In genomic region chr10:121077331-121077730, GRCh38 we compare ENCODE assay signal across 12 cellular contexts.
DNase-seq lines count a peak whose midpoint lies in the region; TF ChIP-seq lines count a peak whose summit lies in the region.
"Had no signal": no experiment of that assay in that cellular context is flagged by ENCODE, and none has a peak within 500 bp of the region (broad histone marks: within the 10 kb centered on the region; RNA-seq: fewer than 3 reads in every experiment).

No MANE protein-coding gene starts in this region.

- no peaks in the 10 kb centered on the region for H3K9me3 Mint-ChIP-seq in endodermal cell

- WGBS in endodermal cell (ENCODE audit: insufficient coverage in 1 of 2, insufficient read length in 1 of 2), 2 experiments: 83 to 84% methylated on average over 8 of the region's 8 CpGs

- no peak overlapping the region for H3K4me3 Mint-ChIP-seq in endodermal cell
- H3K4me3 Mint-ChIP-seq: activated CD8-positive, alpha-beta memory T cell treated with anti-CD3 and anti-CD28 coated beads, Interleukin-2, amount 10 ng/mL, durations not matched to agents 7 days and 5 days; naive thymus-derived CD4-positive, alpha-beta T cell had no signal

- no peaks in the 10 kb centered on the region for H3K36me3 Mint-ChIP-seq in endodermal cell (ENCODE audit: low read depth)
- H3K36me3 Mint-ChIP-seq: activated CD8-positive, alpha-beta memory T cell treated with anti-CD3 and anti-CD28 coated beads, Interleukin-2, amount 10 ng/mL, durations not matched to agents 7 days and 5 days; naive thymus-derived CD4-positive, alpha-beta T cell had no signal

- no peak overlapping the region for H3K9ac ChIP-seq in muscle layer of colon (ENCODE audit: low read length)
- H3K9ac ChIP-seq in endodermal cell (ENCODE audit: extremely low read depth, low read length, poor library complexity, severe bottlenecking): no peak overlapping the region
- H3K9ac ChIP-seq: KMS-11 had no signal

- peak overlapping the region; percentile 19; the same call in 1 of the 2 replicates for H3K27ac ChIP-seq in C4-2B
- H3K27ac ChIP-seq in muscle layer of colon (ENCODE audit: low read depth, low read length): peak overlapping the region; percentile 68
- no peak overlapping the region for H3K27ac ChIP-seq in endodermal cell (ENCODE audit: low read depth, low read length)
- H3K27ac ChIP-seq in caudate nucleus (ENCODE audit: low read depth, low read length): no peak overlapping the region
- H3K27ac ChIP-seq: KMS-11 had no signal

- DNase-seq in RPMI7951 (ENCODE audit: low read depth) (peak; percentile 90), fibroblast of villous mesenchyme (ENCODE audit: low read depth) (peak; percentile 76), endodermal cell (no peak), caudate nucleus (lab: John Stamatoyannopoulos, UW) (no peak), kidney tubule cell (ENCODE audit: low spot score) (no peak), NCI-H2029 (lab: John Stamatoyannopoulos, UW) (no peak)
- DNase-seq: activated CD8-positive, alpha-beta memory T cell treated with anti-CD3 and anti-CD28 coated beads, Interleukin-2, amount 10 ng/mL, durations not matched to agents 7 days and 5 days; naive thymus-derived CD4-positive, alpha-beta T cell; stimulated activated CD4-positive, alpha-beta T cell treated with anti-CD3 and anti-CD28 coated beads, Interleukin-12 subunit alpha, Interleukin-12 subunit beta, amount 100 ng/mL, for 4 hours had no signal

- H3K9me3 ChIP-seq in muscle layer of colon (ENCODE audit: low read length) (no peaks in the 10 kb centered on the region), endodermal cell (ENCODE audit: control insufficient read depth, low read length) (no peaks in the 10 kb centered on the region)

- H3K4me1 Mint-ChIP-seq in endodermal cell: no peaks in the 10 kb centered on the region
- H3K4me1 Mint-ChIP-seq: activated CD8-positive, alpha-beta memory T cell treated with anti-CD3 and anti-CD28 coated beads, Interleukin-2, amount 10 ng/mL, durations not matched to agents 7 days and 5 days; naive thymus-derived CD4-positive, alpha-beta T cell had no signal

- TF ChIP-seq CTCF in C4-2B (conservative IDR thresholded peaks at IDR 0.05) (no peak), fibroblast of villous mesenchyme (IDR thresholded peaks at IDR 0.05; ENCODE audit: insufficient read depth, low read depth, low read length) (no peak), endodermal cell (conservative IDR thresholded peaks at IDR 0.05) (no peak)

- H3K36me3 ChIP-seq in muscle layer of colon (ENCODE audit: insufficient read depth, low read length): no peaks in the 10 kb centered on the region
- H3K36me3 ChIP-seq in endodermal cell (ENCODE audit: control insufficient read depth, insufficient read depth, low read length): no peaks in the 10 kb centered on the region

- H3K4me3 ChIP-seq in fibroblast of villous mesenchyme (ENCODE audit: low read depth, low read length): no peak overlapping the region
- H3K4me3 ChIP-seq in muscle layer of colon (ENCODE audit: low read depth in 1 of 2, low read length in 2 of 2): no peak overlapping the region
- H3K4me3 ChIP-seq in endodermal cell (ENCODE audit: low read length): no peak overlapping the region

- H3K4me1 ChIP-seq in muscle layer of colon (ENCODE audit: insufficient read depth, low read length) (peaks cover 79% of the 10 kb centered on the region), endodermal cell (ENCODE audit: control insufficient read depth, insufficient read depth, low read length) (no peaks in the 10 kb centered on the region)

- no peak overlapping the region for H3K27ac Mint-ChIP-seq in endodermal cell
- H3K27ac Mint-ChIP-seq: activated CD8-positive, alpha-beta memory T cell treated with anti-CD3 and anti-CD28 coated beads, Interleukin-2, amount 10 ng/mL, durations not matched to agents 7 days and 5 days; naive thymus-derived CD4-positive, alpha-beta T cell had no signal

- no peaks in the 10 kb centered on the region for H3K27me3 ChIP-seq in muscle layer of colon (ENCODE audit: control insufficient read depth in 1 of 2, insufficient read depth in 2 of 2, low read length in 2 of 2)
- no peaks in the 10 kb centered on the region for H3K27me3 ChIP-seq in endodermal cell (ENCODE audit: control insufficient read depth, insufficient read depth, low read length, poor library complexity, severe bottlenecking)

- peaks cover 14% of the 10 kb centered on the region for H3K27me3 Mint-ChIP-seq in endodermal cell (ENCODE audit: insufficient read depth)
- H3K27me3 Mint-ChIP-seq: activated CD8-positive, alpha-beta memory T cell treated with anti-CD3 and anti-CD28 coated beads, Interleukin-2, amount 10 ng/mL, durations not matched to agents 7 days and 5 days had no signal

Comparison
In these comparisons a context has a peak if more than half of its experiments do, and no peak if none do; other contexts are left out.
1. H3K27ac ChIP-seq: peak in C4-2B (single experiment) and muscle layer of colon (single experiment); none in endodermal cell (single experiment) and caudate nucleus (single experiment).
2. DNase-seq: peak in RPMI7951 (single experiment) and fibroblast of villous mesenchyme (single experiment); none in endodermal cell (single experiment), caudate nucleus (0 of 61), kidney tubule cell (single experiment) and NCI-H2029 (single experiment).